In the genomic region with DNA sequence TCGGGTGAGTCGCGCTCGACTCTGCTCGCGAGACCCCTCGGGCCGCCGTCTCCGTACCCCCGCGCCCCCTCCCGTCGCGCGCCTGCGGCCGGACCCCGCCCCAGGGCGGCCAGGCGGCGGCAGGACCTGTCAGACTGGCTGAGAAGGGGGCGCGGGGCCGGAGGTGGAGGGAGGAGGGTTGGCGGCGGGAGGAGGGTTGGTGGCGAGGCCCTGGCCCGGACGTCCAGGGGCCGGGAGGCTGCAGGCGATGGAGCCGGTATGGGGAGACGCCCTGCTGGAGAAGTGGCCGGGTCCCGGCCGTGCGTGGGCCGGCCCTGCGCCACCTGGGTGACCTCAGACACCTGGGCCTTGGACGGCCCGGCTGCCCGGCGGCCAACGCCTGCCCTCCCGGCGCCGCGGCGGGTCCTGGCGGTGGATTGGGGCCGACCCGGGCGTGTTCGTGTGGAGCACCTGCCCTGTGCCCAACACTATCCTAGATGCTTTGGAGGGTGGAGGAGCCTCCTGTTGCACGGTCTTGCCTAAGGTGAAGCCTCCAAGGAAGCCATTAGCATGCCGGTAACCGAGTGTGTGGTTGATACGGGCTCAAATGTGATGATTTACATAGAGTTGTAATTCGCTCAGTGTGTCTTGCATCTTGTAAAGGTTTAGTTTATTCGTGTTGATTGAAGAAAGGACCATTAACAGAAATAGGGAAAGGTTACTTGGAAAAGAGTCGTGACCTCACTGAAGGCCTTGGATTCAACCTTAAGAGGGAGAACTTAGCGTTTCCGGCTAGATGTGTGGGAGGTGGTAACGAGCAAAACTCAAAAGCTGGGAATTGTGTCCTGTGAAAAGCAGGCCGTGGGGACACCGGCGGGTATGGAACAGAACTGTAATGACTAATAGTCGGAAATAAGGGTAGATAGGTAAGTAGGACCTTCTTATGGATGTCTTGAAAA, we compare ENCODE assay signal across 8 cellular contexts. TPM values are rescaled to one million over a fixed set of nuclear protein-coding genes. Genes with fewer than 3 reads are reported as not detected.
A peak's percentile ranks its signal among the peaks of the same experiment; 100 is the strongest.
DNase-seq lines count a peak whose midpoint lies in the region; ATAC-seq, FAIRE-seq and TF ChIP-seq lines count a peak whose summit lies in the region.

No MANE protein-coding gene starts in this region.

- no peak for TF ChIP-seq CTCF in Peyer's patch (IDR thresholded peaks at IDR 0.05)
- no peak for TF ChIP-seq CTCF in GM12878 (IDR thresholded peaks at IDR 0.05 in 2 of 3, conservative IDR thresholded peaks at IDR 0.05 in 1 of 3; ENCODE audit: control insufficient read depth in 2 of 3, extremely low read depth in 1 of 3, insufficient read depth in 1 of 3, low read depth in 3 of 3, low read length in 3 of 3)

- H3K4me3 ChIP-seq in Peyer's patch (peak overlapping the region; percentile 81 to 94 (median 93)), GM12878 (peak overlapping the region; percentile 84)

- no peak for TF ChIP-seq EP300 in GM12878 (IDR thresholded peaks at IDR 0.05; ENCODE audit: borderline replicate concordance in 1 of 2, control insufficient read depth in 1 of 2, low read depth in 2 of 2, low read length in 2 of 2)

- H3K4me1 ChIP-seq in Peyer's patch: peaks cover 0 to 44% (median 8%) of the 10 kb centered on the region in 4 donors
- peaks cover 6% of the 10 kb centered on the region for H3K4me1 ChIP-seq in GM12878 (ENCODE audit: control insufficient read depth, insufficient read depth, low read length)

- intact Hi-C loops in GM12878 (cut with micrococcal nuclease; ENCODE audit: unreplicated experiment): no loop called here

- H3K27me3 ChIP-seq in Peyer's patch (no peaks in the 10 kb centered on the region), GM12878 (replicated peaks in 1 of 2; ENCODE audit: control insufficient read depth in 2 of 2, insufficient read depth in 2 of 2, low read length in 1 of 2) (no peaks in the 10 kb centered on the region)

- peak overlapping the region; percentile 86 for H2AFZ ChIP-seq in GM12878 (ENCODE audit: control insufficient read depth, low read depth, low read length)

- under 1% methylated on average over 67 of the region's 69 CpGs for WGBS in GM12878 (ENCODE audit: insufficient coverage, insufficient replicate concordance, low lambda C conversion rate, missing lambda C conversion rate)

- in situ Hi-C loops in GM12878 (cut with MboI): loop anchor here (25.0 kb wide), 1 partner anchor 1000 kb away; no protein-coding TSS in a partner anchor

- no peaks in the 10 kb centered on the region for H4K20me1 ChIP-seq in GM12878 (ENCODE audit: control insufficient read depth, insufficient read depth)

- no peaks in the 10 kb centered on the region for H3K9me3 ChIP-seq in Peyer's patch
- no peaks in the 10 kb centered on the region for H3K9me3 ChIP-seq in GM12878 (replicated peaks; ENCODE audit: control insufficient read depth, insufficient read depth, low read length)

- SMC1A ChIA-PET in GM12878 (lab: Charles Lee; ENCODE audit: uncharacterized antibody, unreplicated experiment): interaction anchor here (1.1 to 5.2 kb wide), 6 partner anchors 11 to 197 kb away, joined by 3 to 105 read pairs (median 16); a partner anchor contains a TSS

- RAD21 ChIA-PET in GM12878 (lab: Charles Lee; ENCODE audit: unreplicated experiment): interaction anchor here (1.0 to 4.6 kb wide), 7 partner anchors 11 to 404 kb away, joined by 3 to 37 read pairs (median 8); a partner anchor contains a TSS

- H3K27ac ChIP-seq in Peyer's patch (peak overlapping the region; percentile 96 to 99 (median 98)), GM12878 (ENCODE audit: control insufficient read depth, insufficient read depth) (peak overlapping the region; percentile 91)

- TF ChIP-seq POLR2A in Peyer's patch (IDR thresholded peaks at IDR 0.05): no peak
- no peak for TF ChIP-seq POLR2A in GM12878 (IDR thresholded peaks at IDR 0.05; ENCODE audit: low read depth, low read length)

- H3K4me2 ChIP-seq in GM12878 (ENCODE audit: control insufficient read depth, insufficient read depth): peak overlapping the region; percentile 83

- BruUV-seq in GM12878 (replicated peaks; lab: Mats Ljungman, UMichigan): no TSS peak

- ATAC-seq in GM18861 (IDR thresholded peaks at IDR 0.05; ENCODE audit: unreplicated experiment) (peak; percentile 22), HG02870 (IDR thresholded peaks at IDR 0.05; ENCODE audit: unreplicated experiment) (peak; percentile 27), GM12878 (peak; percentile 53)

- no peak for FAIRE-seq in GM12878 (lab: Jason Lieb, UNC)

- no peak for TF ChIP-seq RAD21 in GM12878 (IDR thresholded peaks at IDR 0.05; ENCODE audit: insufficient read depth, low read depth, low read length)

- H3K36me3 ChIP-seq in Peyer's patch: peaks cover 0 to 13% (median 0%) of the 10 kb centered on the region in 3 donors
- peaks cover 0 to 19% of the 10 kb centered on the region in 2 experiments; a peak in 1 of 4 replicates for H3K36me3 ChIP-seq in GM12878 (ENCODE audit: control insufficient read depth in 2 of 2, insufficient read depth in 2 of 2, low read length in 1 of 2)

- H3K9ac ChIP-seq in GM12878 (ENCODE audit: control insufficient read depth, insufficient read depth, low read length): peak overlapping the region; percentile 86

- H3K79me2 ChIP-seq in GM12878 (ENCODE audit: control insufficient read depth, insufficient read depth, low read length): peaks cover 65% of the 10 kb centered on the region

- DNase-seq in Peyer's patch: no peak
- DNase-seq in GM12878 (ENCODE audit: low read depth, low spot score): no peak
- peak; percentile 89 for DNase-seq in islet precursor cell
- DNase-seq in stimulated activated CD4-positive, alpha-beta T cell treated with anti-CD3 and anti-CD28 coated beads, Interleukin-4, amount 100 ng/mL, for 1 hour: peak; percentile 23
- DNase-seq in 8988T: no peak
- no peak for DNase-seq in NCI-H1092 (lab: John Stamatoyannopoulos, UW)

- POLR2A ChIA-PET in GM12878 (lab: Charles Lee): interaction anchor here (0.6 to 5.1 kb wide), 7 partner anchors 11 to 255 kb away, joined by 3 to 36 read pairs (median 11); a partner anchor contains a TSS

- CTCF ChIA-PET in GM12878 (lab: Yijun Ruan, JAX): interaction anchor here (0.9 to 3.4 kb wide), 7 partner anchors 11 to 192 kb away, joined by 3 to 15 read pairs (median 7); a partner anchor contains a TSS

TF ChIP-seq in GM12878, 131 proteins besides CTCF, POLR2A, EP300 and RAD21 (continues in another document):
- TF ChIP-seq SMC3 (IDR thresholded peaks at IDR 0.05; ENCODE audit: borderline replicate concordance, low read length): no peak

RNA-seq across cellular contexts. Expression of a gene that starts 0.6 kb away (rescaled TPM):
- 100 to 1,000 TPM; 246 to 511 (median 369) TPM for total RNA-seq in Peyer's patch
- 26.4 and 26.9 TPM in 2 replicates for total RNA-seq in GM12878 (2013; cell fraction: nucleolus; rRNA removed)
- 235 and 266 TPM in 2 replicates for total RNA-seq in GM12878 (2014; rRNA removed)
- 313 and 316 TPM in 2 replicates for total RNA-seq in GM12878 (2014; rRNA removed; fragmentation: Illumina TruSeq; extraction: Trizol)
- 179 and 195 TPM in 2 replicates for total RNA-seq in GM12878 (2021)
- polyA plus RNA-seq in GM12878 (2011; ENCODE audit: low read depth): 190 TPM
- polyA plus RNA-seq in GM12878 (2011; rRNA removed): 427 and 538 TPM in 2 replicates
- 256 and 267 TPM in 2 replicates for polyA plus RNA-seq in GM12878 (2011; cell fraction: cytosol; rRNA removed)
- polyA plus RNA-seq in GM12878 (2011; cell fraction: nucleus; rRNA removed): 119 and 141 TPM in 2 replicates
- polyA plus RNA-seq in GM12878 (2012): 213 and 244 TPM in 2 replicates
- 373 and 412 TPM in 2 replicates for polyA plus RNA-seq in GM12878 (2014; fragmentation: Illumina TruSeq; extraction: Trizol)
- polyA plus RNA-seq in GM12878 (2014; fragmentation: Nextera tagmentation; extraction: Ambion mirVana): 100 to 1,000 TPM; 662 to 739 TPM
- polyA plus RNA-seq in GM12878 (2014; rRNA removed): 210 and 222 TPM in 2 replicates
- polyA plus RNA-seq in GM12878 (2016; fragmentation: Nextera tagmentation; extraction: Ambion mirVana): 100 to 1,000 TPM; 466 to 475 TPM
- polyA minus RNA-seq in GM12878 (2011; rRNA and poly(A)+ RNA removed): 153 and 181 TPM in 2 replicates
- 62.0 and 66.1 TPM in 2 replicates for polyA minus RNA-seq in GM12878 (2011; cell fraction: cytosol; rRNA and poly(A)+ RNA removed)
- polyA minus RNA-seq in GM12878 (2011; cell fraction: nucleus; rRNA and poly(A)+ RNA removed): 27.6 and 36.9 TPM in 2 replicates

RNA-seq across cellular contexts. Expression of a gene that starts 14.9 kb away (rescaled TPM):
- total RNA-seq in Peyer's patch (100 to 1,000 TPM; 256 to 401 (median 312) TPM), GM12878 (2014; rRNA removed) (861 and 946 TPM in 2 replicates), GM12878 (2014; rRNA removed; fragmentation: Illumina TruSeq; extraction: Trizol) (987 and 1,035 TPM in 2 replicates), GM12878 (2021) (488 and 498 TPM in 2 replicates)
- 165 and 169 TPM in 2 replicates for total RNA-seq in GM12878 (2013; cell fraction: nucleolus; rRNA removed)
- polyA plus RNA-seq in GM12878 (2011; ENCODE audit: low read depth): 341 TPM
- polyA plus RNA-seq in GM12878 (2011; rRNA removed) (567 and 783 TPM in 2 replicates), GM12878 (2014; fragmentation: Illumina TruSeq; extraction: Trizol) (851 and 1,149 TPM in 2 replicates), GM12878 (2014; fragmentation: Nextera tagmentation; extraction: Ambion mirVana) (1,000 to 10,000 TPM; 1,462 to 1,663 TPM), GM12878 (2014; rRNA removed) (687 and 704 TPM in 2 replicates), GM12878 (2016; fragmentation: Nextera tagmentation; extraction: Ambion mirVana) (1,000 to 10,000 TPM; 1,100 to 1,139 TPM)
- 236 and 267 TPM in 2 replicates for polyA plus RNA-seq in GM12878 (2011; cell fraction: cytosol; rRNA removed)
- polyA plus RNA-seq in GM12878 (2011; cell fraction: nucleus; rRNA removed): 194 and 245 TPM in 2 replicates
- 406 and 429 TPM in 2 replicates for polyA plus RNA-seq in GM12878 (2012)
- 263 and 337 TPM in 2 replicates for polyA minus RNA-seq in GM12878 (2011; rRNA and poly(A)+ RNA removed)
- polyA minus RNA-seq in GM12878 (2011; cell fraction: cytosol; rRNA and poly(A)+ RNA removed): 92.0 and 93.1 TPM in 2 replicates
- 127 and 180 TPM in 2 replicates for polyA minus RNA-seq in GM12878 (2011; cell fraction: nucleus; rRNA and poly(A)+ RNA removed)

RNA-seq across cellular contexts. Expression of a gene that starts 42.7 kb away (rescaled TPM):
- total RNA-seq in Peyer's patch (10 to 100 TPM in 1 of 4 donors, 1 to 10 TPM in 3; 1.3 to 29.7 (median 3.1) TPM), GM12878 (2014; rRNA removed) (0.49 and 0.62 TPM in 2 replicates), GM12878 (2014; rRNA removed; fragmentation: Illumina TruSeq; extraction: Trizol) (0.55 and 0.76 TPM in 2 replicates), GM12878 (2021) (1.0 and 1.1 TPM in 2 replicates)
- total RNA-seq in GM12878 (2013; cell fraction: nucleolus; rRNA removed): 24.7 and 31.7 TPM in 2 replicates
- polyA plus RNA-seq in GM12878 (2011; ENCODE audit: low read depth): 0.80 TPM
- polyA plus RNA-seq in GM12878 (2011; rRNA removed) (0.27 and 0.53 TPM in 2 replicates), GM12878 (2014; fragmentation: Illumina TruSeq; extraction: Trizol) (0.43 and 0.54 TPM in 2 replicates), GM12878 (2014; fragmentation: Nextera tagmentation; extraction: Ambion mirVana) (under 1 TPM; 0.06 to 0.11 TPM), GM12878 (2014; rRNA removed) (0.60 and 1.4 TPM in 2 replicates), GM12878 (2016; fragmentation: Nextera tagmentation; extraction: Ambion mirVana) (under 1 TPM; 0.51 to 0.62 TPM)
- 0.40 and 0.43 TPM in 2 replicates for polyA plus RNA-seq in GM12878 (2011; cell fraction: cytosol; rRNA removed)
- 0.56 and 2.3 TPM in 2 replicates for polyA plus RNA-seq in GM12878 (2011; cell fraction: nucleus; rRNA removed)
- 1.5 TPM in 2 replicates for polyA plus RNA-seq in GM12878 (2012)
- 0.37 and 0.88 TPM in 2 replicates for polyA minus RNA-seq in GM12878 (2011; rRNA and poly(A)+ RNA removed)
- 0.21 TPM in 1 of 2 replicates, not detected in the other for polyA minus RNA-seq in GM12878 (2011; cell fraction: cytosol; rRNA and poly(A)+ RNA removed)
- 0.57 and 0.85 TPM in 2 replicates for polyA minus RNA-seq in GM12878 (2011; cell fraction: nucleus; rRNA and poly(A)+ RNA removed)

Comparison
In these comparisons a context has a peak if more than half of its experiments do, and no peak if none do; other contexts are left out.
1. DNase-seq: peak in islet precursor cell (single experiment) and stimulated activated CD4-positive, alpha-beta T cell treated with anti-CD3 and anti-CD28 coated beads, Interleukin-4, amount 100 ng/mL, for 1 hour (single experiment); none in Peyer's patch (0 of 3), GM12878 (single experiment), 8988T (single experiment) and NCI-H1092 (single experiment).
2. Peak in every context shown above with its lines, with median percentiles within 50 percentile points of each other: ATAC-seq.